Comparison of ENCODE assay signal across 15 cellular contexts in genomic region chr19:38252385-38252784, GRCh38. TPM values are rescaled to one million over a fixed set of nuclear protein-coding genes. Genes with fewer than 3 reads are reported as not detected.
DNase-seq lines count a peak whose midpoint lies in the region; ATAC-seq and TF ChIP-seq lines count a peak whose summit lies in the region.
"Had no signal": no experiment of that assay in that cellular context is flagged by ENCODE, and none has a peak within 500 bp of the region (broad histone marks: within the 10 kb centered on the region; RNA-seq: fewer than 3 reads in every experiment).

No MANE protein-coding gene starts in this region.

- WGBS in testis, 2 donors: 74 to 80% methylated on average over 5 of the region's 5 CpGs

- H3K27me3 Mint-ChIP-seq in activated CD4-positive, alpha-beta memory T cell treated with anti-CD3 and anti-CD28 coated beads, Interleukin-2, amount 10 ng/mL, durations not matched to agents 7 days and 5 days: peaks cover 15% of the 10 kb centered on the region

- peaks cover 14% of the 10 kb centered on the region for H3K27me3 ChIP-seq in colonic mucosa
- H3K27me3 ChIP-seq in mucosa of rectum (ENCODE audit: control insufficient read depth in 2 of 2, insufficient read depth in 2 of 2, low read length in 2 of 2): peaks cover 0 to 2% of the 10 kb centered on the region in 2 donors
- no peaks in the 10 kb centered on the region for H3K27me3 ChIP-seq in testis

- H3K27ac Mint-ChIP-seq in activated CD4-positive, alpha-beta memory T cell treated with anti-CD3 and anti-CD28 coated beads, Interleukin-2, amount 10 ng/mL, durations not matched to agents 7 days and 5 days: no peak overlapping the region

- DNase-seq in RWPE1 (ENCODE audit: low spot score) (no peak), colonic mucosa (no peak), testis (no peak), AG20443 (ENCODE audit: low spot score) (no peak)
- DNase-seq in activated CD4-positive, alpha-beta memory T cell treated with anti-CD3 and anti-CD28 coated beads, Interleukin-2, amount 10 ng/mL, durations not matched to agents 7 days and 5 days: no peak
- DNase-seq: activated CD4-positive, alpha-beta T cell treated with anti-CD3 and anti-CD28 coated beads, Interleukin-2, amount 50 U/mL, for 1 hour; activated naive CD4-positive, alpha-beta T cell treated with Interleukin-2 at 50 U/mL for 16 hours; COR-L47; effector memory CD4-positive, alpha-beta T cell; NCI-H526 treated with DMSO at 0.1 percent for 48 hours; stimulated activated CD4-positive, alpha-beta T cell treated with anti-CD3 and anti-CD28 coated beads, Interleukin-2, amount 100 ng/mL, for 48 hours had no signal

- H3K4me1 Mint-ChIP-seq in activated CD4-positive, alpha-beta memory T cell treated with anti-CD3 and anti-CD28 coated beads, Interleukin-2, amount 10 ng/mL, durations not matched to agents 7 days and 5 days: peaks cover 4% of the 10 kb centered on the region

- no peaks in the 10 kb centered on the region for H3K9me3 Mint-ChIP-seq in activated CD4-positive, alpha-beta memory T cell treated with anti-CD3 and anti-CD28 coated beads, Interleukin-2, amount 10 ng/mL, durations not matched to agents 7 days and 5 days
- H3K9me3 Mint-ChIP-seq: neural crest cell had no signal

- no peak for TF ChIP-seq POLR2A in testis (IDR thresholded peaks at IDR 0.05)

- POLR2A ChIA-PET in RWPE1 (lab: Yijun Ruan, JAX; ENCODE audit: low non-redundant PET): interaction anchor here (1.1 kb wide), 1 partner anchor 13 kb away, joined by 6 read pairs; the partner anchor contains the start of gene SPINT2
- POLR2A ChIA-PET in activated CD4-positive, alpha-beta memory T cell treated with anti-CD3 and anti-CD28 coated beads, Interleukin-2, amount 10 ng/mL, durations not matched to agents 7 days and 5 days (lab: Charles Lee): interaction anchor here (0.9 kb wide), 1 partner anchor 143 kb away, joined by 3 read pairs; no protein-coding TSS in a partner anchor

- TF ChIP-seq CTCF in RWPE1 (conservative IDR thresholded peaks at IDR 0.05; ENCODE audit: low read depth): no peak
- no peak for TF ChIP-seq CTCF in colonic mucosa (IDR thresholded peaks at IDR 0.05)
- no peak for TF ChIP-seq CTCF in testis (IDR thresholded peaks at IDR 0.05)

- H3K9me3 ChIP-seq in colonic mucosa (no peaks in the 10 kb centered on the region), mucosa of rectum (ENCODE audit: control insufficient read depth in 2 of 2, low read length in 2 of 2) (no peaks in the 10 kb centered on the region), testis (no peaks in the 10 kb centered on the region)

- H3K36me3 ChIP-seq in colonic mucosa (no peaks in the 10 kb centered on the region), mucosa of rectum (ENCODE audit: control insufficient read depth in 2 of 2, insufficient read depth in 2 of 2, low read length in 2 of 2) (no peaks in the 10 kb centered on the region), testis (ENCODE audit: low read depth, missing control alignments) (no peaks in the 10 kb centered on the region)

- no peak for ATAC-seq in HG03571 (IDR thresholded peaks at IDR 0.05; ENCODE audit: unreplicated experiment)
- ATAC-seq: SK-N-SH treated with all-trans-retinoic acid at 6 μM for 48 hours had no signal

- intact Hi-C loops in colonic mucosa (cut with DNase I): no loop called here
- intact Hi-C loops in testis (cut with DNase I; ENCODE audit: low total_unique reads): no loop called here

- no peaks in the 10 kb centered on the region for H3K36me3 Mint-ChIP-seq in activated CD4-positive, alpha-beta memory T cell treated with anti-CD3 and anti-CD28 coated beads, Interleukin-2, amount 10 ng/mL, durations not matched to agents 7 days and 5 days (ENCODE audit: low read depth)

- CTCF ChIA-PET in RWPE1 (lab: Yijun Ruan, JAX): interaction anchor here (0.6 to 1.3 kb wide), 2 partner anchors 8 to 26 kb away, joined by 3 to 4 read pairs; no protein-coding TSS in a partner anchor
- CTCF ChIA-PET in activated CD4-positive, alpha-beta memory T cell treated with anti-CD3 and anti-CD28 coated beads, Interleukin-2, amount 10 ng/mL, durations not matched to agents 7 days and 5 days (lab: Charles Lee): interaction anchor here (0.6 to 3.1 kb wide), 3 partner anchors 11 to 83 kb away, joined by 3 to 12 read pairs (median 3); partner anchors contain the start of gene CATSPERG

- no peak overlapping the region for H3K4me3 Mint-ChIP-seq in activated CD4-positive, alpha-beta memory T cell treated with anti-CD3 and anti-CD28 coated beads, Interleukin-2, amount 10 ng/mL, durations not matched to agents 7 days and 5 days
- H3K4me3 Mint-ChIP-seq: neural crest cell had no signal

- H3K9ac ChIP-seq in colonic mucosa (ENCODE audit: low read depth in 2 of 2, low read length in 2 of 2) (peak overlapping the region; percentile 46 to 51), mucosa of rectum (ENCODE audit: low read depth in 1 of 2, low read length in 2 of 2) (peak overlapping the region; percentile 49 to 54)

- H3K4me3 ChIP-seq in colonic mucosa (no peak overlapping the region), mucosa of rectum (ENCODE audit: low read length in 2 of 2) (peak overlapping the region; percentile 5 to 19), testis (peak overlapping the region; percentile 8 to 20)

- H3K4me1 ChIP-seq in colonic mucosa (peaks cover 5% of the 10 kb centered on the region), mucosa of rectum (ENCODE audit: control insufficient read depth in 2 of 2, insufficient read depth in 2 of 2, low read length in 2 of 2) (peaks cover 19 to 26% of the 10 kb centered on the region in 2 donors), testis (peaks cover 66% of the 10 kb centered on the region)

- peak overlapping the region; percentile 87 for H3K27ac ChIP-seq in RWPE1
- H3K27ac ChIP-seq in colonic mucosa: peak overlapping the region; percentile 68
- H3K27ac ChIP-seq in mucosa of rectum (ENCODE audit: low read depth in 2 of 2, low read length in 2 of 2): peak overlapping the region; percentile 78 to 82
- peak overlapping the region; percentile 94 to 96 for H3K27ac ChIP-seq in testis

RNA-seq across cellular contexts. Expression of gene PPP1R14A, which starts 3.8 kb away (rescaled TPM):
- 10 to 100 TPM; 11.0 to 27.8 TPM for total RNA-seq in colonic mucosa
- 100 to 1,000 TPM; 187 to 268 TPM for total RNA-seq in testis
- 97.1 TPM for polyA plus RNA-seq in testis (ENCODE audit: insufficient read depth, low read depth, low replicate concordance)
- total RNA-seq in activated CD4-positive, alpha-beta memory T cell treated with anti-CD3 and anti-CD28 coated beads, Interleukin-2, amount 10 ng/mL, durations not matched to agents 7 days and 5 days: not detected

RNA-seq across cellular contexts. Expression of gene SPINT2, which starts 12.0 kb away (rescaled TPM):
- 100 to 1,000 TPM; 790 to 935 TPM for total RNA-seq in colonic mucosa
- 100 to 1,000 TPM; 372 to 389 TPM for total RNA-seq in testis
- 480 TPM for polyA plus RNA-seq in testis (ENCODE audit: insufficient read depth, low read depth, low replicate concordance)
- 1 to 10 TPM; 7.3 to 8.0 TPM for total RNA-seq in activated CD4-positive, alpha-beta memory T cell treated with anti-CD3 and anti-CD28 coated beads, Interleukin-2, amount 10 ng/mL, durations not matched to agents 7 days and 5 days

RNA-seq across cellular contexts. Expression of gene DPF1, which starts 28.4 kb away (rescaled TPM):
- not detected for total RNA-seq in colonic mucosa
- total RNA-seq in testis: 1 to 10 TPM; 4.7 to 6.4 TPM
- polyA plus RNA-seq in testis (ENCODE audit: insufficient read depth, low read depth, low replicate concordance): 3.6 TPM
- total RNA-seq in activated CD4-positive, alpha-beta memory T cell treated with anti-CD3 and anti-CD28 coated beads, Interleukin-2, amount 10 ng/mL, durations not matched to agents 7 days and 5 days: under 1 TPM; 0.40 to 0.55 TPM

RNA-seq across cellular contexts. Expression of gene C19orf33, which starts 51.7 kb away (rescaled TPM):
- total RNA-seq in colonic mucosa (100 to 1,000 TPM; 111 to 159 TPM), testis (1 to 10 TPM; 1.1 to 1.7 TPM)
- polyA plus RNA-seq in testis (ENCODE audit: insufficient read depth, low read depth, low replicate concordance): 7.9 TPM
- total RNA-seq in activated CD4-positive, alpha-beta memory T cell treated with anti-CD3 and anti-CD28 coated beads, Interleukin-2, amount 10 ng/mL, durations not matched to agents 7 days and 5 days: under 1 TPM; 0.55 to 0.71 TPM
- total RNA-seq: neural crest cell had no signal

Comparison
In these comparisons a context has a peak if more than half of its experiments do, and no peak if none do; other contexts are left out.
1. RNA of gene PPP1R14A, which starts 3.8 kb away (total RNA-seq): 187 to 268 TPM in testis and 11.0 to 27.8 TPM in colonic mucosa; not detected in activated CD4-positive, alpha-beta memory T cell treated with anti-CD3 and anti-CD28 coated beads, Interleukin-2, amount 10 ng/mL, durations not matched to agents 7 days and 5 days; every median in the first group is over 10 times any median in the second.
2. RNA of gene SPINT2, which starts 12.0 kb away (total RNA-seq): 790 to 935 TPM in colonic mucosa and 372 to 389 TPM in testis; 7.3 to 8.0 TPM in activated CD4-positive, alpha-beta memory T cell treated with anti-CD3 and anti-CD28 coated beads, Interleukin-2, amount 10 ng/mL, durations not matched to agents 7 days and 5 days; every median in the first group is over 10 times any median in the second.
3. Peak in every context shown above with its lines, with median percentiles within 50 percentile points of each other: H3K27ac ChIP-seq.